ENCODE assay signal across 1 cellular context in the genomic region with DNA sequence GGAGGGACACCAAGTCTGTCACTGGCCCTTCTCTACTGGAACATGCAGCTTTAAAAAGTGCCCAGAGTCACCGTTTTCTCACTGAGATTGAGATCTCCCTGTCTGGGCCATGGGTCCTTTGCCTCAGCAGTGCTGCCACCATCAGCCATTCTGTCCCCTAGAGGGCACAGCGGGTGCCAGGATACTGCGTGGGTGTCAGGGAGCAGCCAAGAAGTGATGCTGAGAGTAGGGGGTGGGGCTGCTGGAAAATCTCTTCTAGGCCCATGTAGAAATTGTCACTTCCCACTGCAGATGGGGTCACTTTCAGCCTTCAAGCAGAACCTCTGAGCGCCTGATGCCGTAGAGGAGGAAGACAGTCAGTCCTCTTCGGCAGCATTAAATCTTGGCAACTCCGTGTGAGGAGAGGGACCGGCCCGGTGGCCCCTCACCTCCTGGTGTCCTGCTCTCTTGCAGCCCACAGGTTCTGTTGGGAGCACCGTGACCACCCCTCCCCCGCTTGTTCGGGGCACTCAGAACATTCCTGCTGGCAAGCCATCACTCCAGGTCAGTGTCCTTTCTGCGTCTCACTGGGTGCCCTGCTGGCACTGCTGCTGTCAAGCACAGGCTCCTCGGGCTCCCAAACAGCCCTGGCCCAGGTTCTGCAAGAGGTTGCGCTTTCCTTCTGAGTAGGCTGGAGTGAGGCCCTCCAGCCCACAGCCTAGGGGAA.
TF ChIP-seq lines count a peak whose summit lies in the region.

No MANE protein-coding gene starts in this region.

TF ChIP-seq in SK-N-SH, 30 proteins besides CTCF, POLR2A, EP300 and RAD21:
- TF ChIP-seq, protein P1, sequence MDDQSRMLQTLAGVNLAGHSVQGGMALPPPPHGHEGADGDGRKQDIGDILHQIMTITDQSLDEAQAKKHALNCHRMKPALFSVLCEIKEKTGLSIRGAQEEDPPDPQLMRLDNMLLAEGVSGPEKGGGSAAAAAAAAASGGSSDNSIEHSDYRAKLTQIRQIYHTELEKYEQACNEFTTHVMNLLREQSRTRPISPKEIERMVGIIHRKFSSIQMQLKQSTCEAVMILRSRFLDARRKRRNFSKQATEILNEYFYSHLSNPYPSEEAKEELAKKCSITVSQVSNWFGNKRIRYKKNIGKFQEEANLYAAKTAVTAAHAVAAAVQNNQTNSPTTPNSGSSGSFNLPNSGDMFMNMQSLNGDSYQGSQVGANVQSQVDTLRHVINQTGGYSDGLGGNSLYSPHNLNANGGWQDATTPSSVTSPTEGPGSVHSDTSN (IDR thresholded peaks at IDR 0.05), result no peak
- TF ChIP-seq EZH2phosphoT487 (IDR thresholded peaks at IDR 0.05; ENCODE audit: borderline replicate concordance, low read depth), result no peak
- TF ChIP-seq NRF1 (IDR thresholded peaks at IDR 0.05; ENCODE audit: low read depth, low read length), result no peak
- no peak for TF ChIP-seq CHD2 (IDR thresholded peaks at IDR 0.05; ENCODE audit: low read length, partially characterized antibody)
- TF ChIP-seq YY1 (IDR thresholded peaks at IDR 0.05; ENCODE audit: low read depth), result no peak
- TF ChIP-seq SIN3A (IDR thresholded peaks at IDR 0.05; ENCODE audit: borderline replicate concordance, low read depth, low read length), result no peak
- TF ChIP-seq NFIC (IDR thresholded peaks at IDR 0.05; ENCODE audit: borderline replicate concordance), result no peak
- no peak for TF ChIP-seq MEF2A (IDR thresholded peaks at IDR 0.05; ENCODE audit: borderline replicate concordance, low read depth)
- no peak for TF ChIP-seq RCOR1 (IDR thresholded peaks at IDR 0.05; ENCODE audit: low read length)
- TF ChIP-seq MXI1 (IDR thresholded peaks at IDR 0.05; ENCODE audit: low read depth, low read length), result no peak
- TF ChIP-seq ELF1 (IDR thresholded peaks at IDR 0.05), result no peak
- TF ChIP-seq, protein P2, sequence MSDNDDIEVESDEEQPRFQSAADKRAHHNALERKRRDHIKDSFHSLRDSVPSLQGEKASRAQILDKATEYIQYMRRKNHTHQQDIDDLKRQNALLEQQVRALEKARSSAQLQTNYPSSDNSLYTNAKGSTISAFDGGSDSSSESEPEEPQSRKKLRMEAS (IDR thresholded peaks at IDR 0.05; ENCODE audit: low read depth), result no peak
- TF ChIP-seq, protein P3, sequence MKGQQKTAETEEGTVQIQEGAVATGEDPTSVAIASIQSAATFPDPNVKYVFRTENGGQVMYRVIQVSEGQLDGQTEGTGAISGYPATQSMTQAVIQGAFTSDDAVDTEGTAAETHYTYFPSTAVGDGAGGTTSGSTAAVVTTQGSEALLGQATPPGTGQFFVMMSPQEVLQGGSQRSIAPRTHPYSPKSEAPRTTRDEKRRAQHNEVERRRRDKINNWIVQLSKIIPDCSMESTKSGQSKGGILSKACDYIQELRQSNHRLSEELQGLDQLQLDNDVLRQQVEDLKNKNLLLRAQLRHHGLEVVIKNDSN (IDR thresholded peaks at IDR 0.05; ENCODE audit: borderline replicate concordance, low read depth), result no peak
- TF ChIP-seq FOXJ3 (CRISPR knock-in tag; IDR thresholded peaks at IDR 0.05), result no peak
- TF ChIP-seq POLR2AphosphoS5 (IDR thresholded peaks at IDR 0.05; ENCODE audit: low read depth, low read length), result no peak
- TF ChIP-seq TAF1 (IDR thresholded peaks at IDR 0.05; ENCODE audit: borderline replicate concordance, low read depth, low read length), result no peak
- no peak for TF ChIP-seq TEAD4 (IDR thresholded peaks at IDR 0.05; ENCODE audit: borderline replicate concordance, insufficient read depth)
